ENCODE assay signal across 1 cellular context in genomic region chr17:4032738-4033137, GRCh38.
TF ChIP-seq lines count a peak whose summit lies in the region.

No MANE protein-coding gene starts in this region.

TF ChIP-seq in HepG2, 621 proteins besides CTCF, POLR2A, EP300 and RAD21 (continued from another document):
- TF ChIP-seq ZNF687 (CRISPR knock-in tag; IDR thresholded peaks at IDR 0.05) (peak; percentile 38), SSRP1 (CRISPR knock-in tag; IDR thresholded peaks at IDR 0.05) (no peak), ZBTB1 (CRISPR knock-in tag; IDR thresholded peaks at IDR 0.05; ENCODE audit: borderline replicate concordance) (no peak)
